ENCODE assay signal across 1 cellular context in genomic region chr1:91569411-91570104, GRCh38.
TF ChIP-seq lines count a peak whose summit lies in the region.

No MANE protein-coding gene starts in this region.

TF ChIP-seq in HEK293, 187 proteins besides CTCF, POLR2A, EP300 and RAD21 (continued from another document):
- TF ChIP-seq ZNF449 (tag by site-specific recombination; IDR thresholded peaks at IDR 0.05) (no peak), ZNF488 (tag by site-specific recombination; IDR thresholded peaks at IDR 0.05) (no peak), ZNF785 (tag by site-specific recombination; IDR thresholded peaks at IDR 0.05) (no peak), EGR2 (tag by site-specific recombination; IDR thresholded peaks at IDR 0.05; ENCODE audit: low read depth) (peak; percentile 80), TRIM28 (IDR thresholded peaks at IDR 0.05; ENCODE audit: borderline replicate concordance, low read length) (no peak)
